ENCODE assay signal across 29 cellular contexts in genomic region chr13:29999492-30000372, GRCh38.
"Had no signal": no experiment of that assay in that cellular context is flagged by ENCODE, and none has a peak within 500 bp of the region (broad histone marks: within the 10 kb centered on the region; RNA-seq: fewer than 3 reads in every experiment).

No MANE protein-coding gene starts in this region.

- H3K36me3 ChIP-seq: lower lobe of right lung, neutrophil, pancreas, right atrium auricular region, stomach, suprapubic skin, vagina had no signal

- FAIRE-seq: endometrium, keratinocyte, pancreas had no signal

- H3K27ac ChIP-seq: foreskin keratinocyte, lower lobe of right lung, neutrophil, pancreas, psoas muscle, right atrium auricular region, stomach, suprapubic skin, vagina had no signal

- H3K27me3 ChIP-seq: foreskin keratinocyte, neutrophil, pancreas, right atrium auricular region, stomach, suprapubic skin, vagina had no signal

- DNase-seq: activated B cell treated with CpG ODN at 0.5 μM for 24 hours; activated CD4-positive, alpha-beta T cell treated with anti-CD3 and anti-CD28 coated beads for 36 hours; activated CD4-positive, alpha-beta T cell treated with anti-CD3 and anti-CD28 coated beads, Interleukin-2, amount 50 U/mL, for 4 hours; activated CD8-positive, alpha-beta memory T cell treated with anti-CD3 and anti-CD28 coated beads for 24 hours; activated CD8-positive, alpha-beta memory T cell treated with anti-CD3 and anti-CD28 coated beads, Interleukin-2, amount 50 U/mL, for 4 hours; activated naive CD4-positive, alpha-beta T cell treated with Interleukin-2 at 50 U/mL for 16 hours; activated naive CD8-positive, alpha-beta T cell treated with anti-CD3 and anti-CD28 coated beads, Interleukin-2, amount 10 ng/mL, durations not matched to agents 7 days and 5 days; activated T-cell treated with anti-CD3 and anti-CD28 coated beads, Interleukin-2, amount 50 U/mL, for 4 hours; amygdala; cerebellar nuclear complex; cortex of kidney; effector CD4-positive, alpha-beta T cell; foreskin keratinocyte; lower lobe of right lung; natural killer cell; pancreas; psoas muscle; stimulated activated CD4-positive, alpha-beta T cell treated with anti-CD3 and anti-CD28 coated beads, Interleukin-2, amount 100 ng/mL, for 24 hours; stomach; T-helper 17 cell; trophoblast cell had no signal

- H3K4me3 ChIP-seq: lower lobe of right lung, pancreas, psoas muscle, right atrium auricular region, stomach, suprapubic skin, vagina had no signal

- ATAC-seq: activated CD4-positive, alpha-beta T cell treated with anti-CD3 and anti-CD28 coated beads for 36 hours; activated T-cell treated with anti-CD3 and anti-CD28 coated beads, Interleukin-2, amount 50 U/mL, for 4 hours; foreskin keratinocyte; left lobe of liver; lower lobe of right lung; natural killer cell; psoas muscle; stimulated activated effector memory CD8-positive, alpha-beta T cell treated with anti-CD3 and anti-CD28 coated beads, Interleukin-12 subunit alpha, Interleukin-12 subunit beta, amount 100 ng/mL, for 72 hours; T-helper 17 cell had no signal

- H3K9me3 ChIP-seq: lower lobe of right lung, neutrophil, pancreas, psoas muscle, right atrium auricular region, stomach, suprapubic skin, vagina had no signal

- H3K4me1 ChIP-seq: lower lobe of right lung, pancreas, psoas muscle, right atrium auricular region, stomach, suprapubic skin had no signal
